12 cellular contexts compared by ENCODE assay signal in the genomic region with DNA sequence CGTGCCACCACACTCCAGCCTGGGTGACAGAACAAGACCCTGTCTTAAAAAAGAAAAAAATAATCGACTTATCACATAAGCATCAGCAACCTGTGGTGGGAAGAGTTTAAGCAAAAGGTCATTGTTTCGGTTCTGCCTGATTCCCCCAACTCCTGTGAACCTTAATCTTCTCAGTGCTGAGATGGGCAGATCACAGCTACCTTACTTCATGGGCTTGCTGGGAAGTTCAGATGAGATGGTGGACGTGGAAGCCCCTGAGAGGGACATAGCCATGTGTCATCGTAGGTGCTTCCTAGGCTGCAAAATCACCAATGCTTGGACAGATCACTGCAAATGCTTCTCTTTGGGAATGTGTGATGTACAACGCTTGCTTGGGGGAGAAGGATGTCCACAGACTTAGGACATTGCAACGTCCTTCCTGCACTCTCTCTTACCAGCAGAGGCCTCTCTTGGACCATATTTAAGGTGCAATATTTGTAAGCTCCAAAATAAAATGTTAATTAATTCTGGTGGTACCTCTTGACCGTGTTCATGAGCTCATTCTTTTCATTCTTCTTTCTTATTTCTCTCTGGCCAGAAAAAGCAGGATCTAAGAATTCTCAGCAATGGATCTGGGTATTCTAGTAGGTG. TPM values are rescaled to one million over a fixed set of nuclear protein-coding genes. Genes with fewer than 3 reads are reported as not detected.
DNase-seq lines count a peak whose midpoint lies in the region; ATAC-seq, FAIRE-seq and TF ChIP-seq lines count a peak whose summit lies in the region.
"Had no signal": no experiment of that assay in that cellular context is flagged by ENCODE, and none has a peak within 500 bp of the region (broad histone marks: within the 10 kb centered on the region; RNA-seq: fewer than 3 reads in every experiment).

No MANE protein-coding gene starts in this region.

- H3K27me3 ChIP-seq in WERI-Rb-1 (ENCODE audit: insufficient read depth, low read depth, severe bottlenecking) (no peaks in the 10 kb centered on the region), testis (no peaks in the 10 kb centered on the region)

- TF ChIP-seq CTCF in AG09309 (IDR thresholded peaks at IDR 0.05; ENCODE audit: control insufficient read depth, insufficient read depth, low read depth, low read length, missing control alignments) (peak; percentile 69), WERI-Rb-1 (IDR thresholded peaks at IDR 0.05; ENCODE audit: low read depth, low read length) (peak; percentile 61), kidney (IDR thresholded peaks at IDR 0.05; ENCODE audit: borderline replicate concordance, extremely low read depth, insufficient read depth) (peak; percentile 40), testis (IDR thresholded peaks at IDR 0.05) (no peak), glutamatergic neuron (IDR thresholded peaks at IDR 0.05; ENCODE audit: partially characterized antibody, unreplicated experiment) (no peak)

- H3K4me1 Mint-ChIP-seq in glutamatergic neuron (ENCODE audit: low read depth, unreplicated experiment): no peaks in the 10 kb centered on the region
- H3K4me1 Mint-ChIP-seq: stimulated activated naive CD8-positive, alpha-beta T cell treated with anti-CD3 and anti-CD28 coated beads, Interleukin-15, amount 100 ng/mL, for 72 hours had no signal

- intact Hi-C loops in kidney (cut with DNase I) (no loop called here), testis (cut with DNase I; ENCODE audit: low total_unique reads) (no loop called here)

- H3K4me3 Mint-ChIP-seq in glutamatergic neuron (ENCODE audit: unreplicated experiment): no peak overlapping the region
- H3K4me3 Mint-ChIP-seq: stimulated activated naive CD8-positive, alpha-beta T cell treated with anti-CD3 and anti-CD28 coated beads, Interleukin-15, amount 100 ng/mL, for 72 hours had no signal

- H3K36me3 ChIP-seq in WERI-Rb-1: no peaks in the 10 kb centered on the region
- H3K36me3 ChIP-seq in kidney (ENCODE audit: control insufficient read depth in 1 of 2, insufficient read depth in 2 of 2, low read length in 2 of 2): no peaks in the 10 kb centered on the region
- no peaks in the 10 kb centered on the region for H3K36me3 ChIP-seq in testis (ENCODE audit: low read depth, missing control alignments)

- TF ChIP-seq POLR2A in testis (IDR thresholded peaks at IDR 0.05): no peak

- H3K9me3 ChIP-seq in WERI-Rb-1 (ENCODE audit: severe bottlenecking) (no peaks in the 10 kb centered on the region), kidney (ENCODE audit: control insufficient read depth in 1 of 2, low read length in 2 of 2) (no peaks in the 10 kb centered on the region), testis (no peaks in the 10 kb centered on the region)

- H3K4me1 ChIP-seq in kidney (ENCODE audit: control insufficient read depth in 1 of 2, insufficient read depth in 1 of 2, low read depth in 1 of 2, low read length in 2 of 2) (no peaks in the 10 kb centered on the region), testis (no peaks in the 10 kb centered on the region)

- peaks cover 10% of the 10 kb centered on the region for H3K36me3 Mint-ChIP-seq in glutamatergic neuron (ENCODE audit: unreplicated experiment)

- H3K27ac ChIP-seq in WERI-Rb-1: no peak overlapping the region
- no peak overlapping the region for H3K27ac ChIP-seq in kidney (ENCODE audit: low read depth in 2 of 2, low read length in 2 of 2)
- H3K27ac ChIP-seq in testis: no peak overlapping the region

- H3K9me3 Mint-ChIP-seq in glutamatergic neuron (ENCODE audit: unreplicated experiment): peaks cover 7% of the 10 kb centered on the region

- H3K4me3 ChIP-seq in AG09309 (ENCODE audit: control insufficient read depth, low read depth, low read length): no peak overlapping the region
- H3K4me3 ChIP-seq in WERI-Rb-1 (ENCODE audit: low read depth, low read length): peak overlapping the region; percentile 14
- no peak overlapping the region for H3K4me3 ChIP-seq in kidney (ENCODE audit: low read length in 2 of 2)
- no peak overlapping the region for H3K4me3 ChIP-seq in testis

- H3K27ac Mint-ChIP-seq in glutamatergic neuron (ENCODE audit: unreplicated experiment): no peak overlapping the region
- H3K27ac Mint-ChIP-seq: stimulated activated naive CD8-positive, alpha-beta T cell treated with anti-CD3 and anti-CD28 coated beads, Interleukin-15, amount 100 ng/mL, for 72 hours had no signal

- ATAC-seq in GM19351 (IDR thresholded peaks at IDR 0.05; ENCODE audit: unreplicated experiment): no peak
- ATAC-seq: stimulated activated naive CD8-positive, alpha-beta T cell treated with anti-CD3 and anti-CD28 coated beads, Interleukin-15, amount 100 ng/mL, for 72 hours had no signal

- 69 to 72% methylated on average over 6 to 8 of the region's 8 CpGs for WGBS in testis, 2 donors

- FAIRE-seq in kidney (lab: Jason Lieb, UNC): no peak

- DNase-seq in AG09309 (ENCODE audit: low read depth) (no peak), HCEC 1CT (peak; percentile 67), WERI-Rb-1 (peak; percentile 16), kidney (no peak), testis (no peak), glutamatergic neuron (no peak), activated gamma-delta T cell (lab: John Stamatoyannopoulos, UW) (no peak)
- DNase-seq: activated CD4-positive, CD25-positive, alpha-beta regulatory T cell; DMS79; NCI-H187 treated with DMSO at 0.1 percent for 48 hours; stimulated activated naive CD8-positive, alpha-beta T cell treated with anti-CD3 and anti-CD28 coated beads, Interleukin-15, amount 100 ng/mL, for 72 hours had no signal

- H3K9ac ChIP-seq in kidney (ENCODE audit: low read length in 2 of 2): no peak overlapping the region

- H3K27me3 Mint-ChIP-seq in glutamatergic neuron (ENCODE audit: unreplicated experiment): peaks cover 8% of the 10 kb centered on the region

RNA-seq across cellular contexts. Expression of a gene that starts 8.6 kb away (rescaled TPM):
- not detected for total RNA-seq in kidney
- polyA plus RNA-seq in kidney (ENCODE audit: insufficient read depth, low read depth, low replicate concordance): not detected
- total RNA-seq in testis: under 1 TPM in 1 of 2 donors, not detected in 1; 0.31 TPM
- polyA plus RNA-seq in testis (ENCODE audit: insufficient read depth, low read depth, low replicate concordance): not detected
- not detected for total RNA-seq in glutamatergic neuron (ENCODE audit: unreplicated experiment)

RNA-seq across cellular contexts. Expression of a gene that starts 28.4 kb away (rescaled TPM):
- total RNA-seq in kidney (18.8 TPM), testis (10 to 100 TPM; 13.0 to 16.4 TPM), glutamatergic neuron (ENCODE audit: unreplicated experiment) (8.9 TPM)
- polyA plus RNA-seq in kidney (ENCODE audit: insufficient read depth, low read depth, low replicate concordance) (10.8 TPM), testis (ENCODE audit: insufficient read depth, low read depth, low replicate concordance) (4.9 TPM)

Comparison
In these comparisons a context has a peak if more than half of its experiments do, and no peak if none do; other contexts are left out.
1. DNase-seq: peak in HCEC 1CT (single experiment) and WERI-Rb-1 (single experiment); none in AG09309 (single experiment), kidney (single experiment), testis (single experiment), glutamatergic neuron (single experiment) and activated gamma-delta T cell (single experiment).
2. CTCF ChIP-seq: peak in AG09309 (single experiment), WERI-Rb-1 (single experiment) and kidney (single experiment); none in testis (0 of 3) and glutamatergic neuron (single experiment).